Comparison of ENCODE assay signal across 12 cellular contexts in the genomic region with DNA sequence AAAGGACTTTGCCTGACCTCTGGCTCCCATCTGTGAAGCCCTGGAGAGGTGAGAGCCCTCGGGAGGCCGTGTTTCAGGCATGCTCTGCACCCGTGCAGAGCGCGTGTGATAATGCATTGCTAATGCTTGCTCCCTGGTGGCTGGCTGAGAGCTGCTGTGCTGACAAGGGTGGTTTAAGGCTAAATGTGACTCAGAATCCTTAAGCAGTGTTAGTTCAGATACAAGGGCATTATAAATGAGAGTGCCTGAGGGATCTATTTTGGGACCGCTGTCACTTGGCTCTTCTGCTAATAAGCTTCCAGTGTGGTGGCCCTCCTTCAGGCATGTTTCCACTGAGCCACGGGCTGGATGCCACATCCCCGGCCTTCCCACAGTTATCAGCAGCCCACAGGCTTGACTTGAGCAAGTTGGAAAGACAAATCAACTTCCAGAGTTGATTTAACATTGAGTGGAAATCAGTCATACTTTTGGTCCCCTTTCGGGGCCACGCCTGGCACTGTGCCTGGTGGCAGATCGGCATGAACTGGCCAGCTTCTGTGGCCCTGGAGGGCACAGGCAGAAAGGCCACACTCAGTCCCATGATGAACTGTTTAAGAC. TPM values are rescaled to one million over a fixed set of nuclear protein-coding genes. Genes with fewer than 3 reads are reported as not detected.
DNase-seq lines count a peak whose midpoint lies in the region; ATAC-seq and TF ChIP-seq lines count a peak whose summit lies in the region.
"Had no signal": no experiment of that assay in that cellular context is flagged by ENCODE, and none has a peak within 500 bp of the region (broad histone marks: within the 10 kb centered on the region; RNA-seq: fewer than 3 reads in every experiment).

No MANE protein-coding gene starts in this region.

- 86% methylated on average over 10 of the region's 11 CpGs for WGBS in SK-N-SH (ENCODE audit: low lambda C conversion rate)
- 36% methylated on average over 11 of the region's 11 CpGs for WGBS in right cardiac atrium

- no peak overlapping the region for H3K27ac ChIP-seq in SK-N-SH (ENCODE audit: low read depth in 2 of 2, low read length in 1 of 2)
- no peak overlapping the region for H3K27ac ChIP-seq in right cardiac atrium (ENCODE audit: low read length)
- peak overlapping the region; percentile 87 for H3K27ac ChIP-seq in skeletal muscle tissue (ENCODE audit: low read depth, low read length)
- H3K27ac ChIP-seq: prostate gland had no signal

- no peaks in the 10 kb centered on the region for H3K9me2 ChIP-seq in SK-N-SH

- no peaks in the 10 kb centered on the region for H3K36me3 ChIP-seq in SK-N-SH (replicated peaks in 1 of 2; ENCODE audit: control insufficient read depth in 1 of 2, insufficient read depth in 2 of 2, low read length in 1 of 2)
- no peaks in the 10 kb centered on the region for H3K36me3 ChIP-seq in skeletal muscle tissue (ENCODE audit: control insufficient read depth in 3 of 3, insufficient read depth in 3 of 3, low read length in 3 of 3)
- H3K36me3 ChIP-seq: prostate gland had no signal

- H3K9me3 ChIP-seq in SK-N-SH (no peaks in the 10 kb centered on the region), right cardiac atrium (ENCODE audit: control insufficient read depth, low read length) (no peaks in the 10 kb centered on the region), skeletal muscle tissue (ENCODE audit: control insufficient read depth in 3 of 3, low read length in 3 of 3) (no peaks in the 10 kb centered on the region)
- H3K9me3 ChIP-seq: prostate gland had no signal

- no peak for TF ChIP-seq EP300 in SK-N-SH (IDR thresholded peaks at IDR 0.05; ENCODE audit: borderline replicate concordance in 1 of 2, low read depth in 1 of 2, low read length in 1 of 2)

- H2AFZ ChIP-seq in SK-N-SH (ENCODE audit: low read depth), result no peak overlapping the region

- H3K4me2 ChIP-seq in SK-N-SH, result no peak overlapping the region

- no peak for TF ChIP-seq RAD21 in SK-N-SH (IDR thresholded peaks at IDR 0.05; ENCODE audit: low read length)

- no peaks in the 10 kb centered on the region for H3K79me2 ChIP-seq in SK-N-SH (ENCODE audit: insufficient read depth)

- no peak for DNase-seq in SK-N-SH
- DNase-seq in astrocyte of the spinal cord (ENCODE audit: low read depth, low spot score), result peak; percentile 52
- DNase-seq in right cardiac atrium, result peak; percentile 52 to 83 (median 77)
- no peak for DNase-seq in GM10248 (ENCODE audit: extremely low spot score)
- no peak for DNase-seq in Ammon's horn (ENCODE audit: low spot score)
- no peak for DNase-seq in kidney glomerular epithelial cell (lab: John Stamatoyannopoulos, UW)
- DNase-seq: KBM-7, NCI-H526 treated with DMSO at 0.1 percent for 48 hours had no signal

- H4K20me1 ChIP-seq in SK-N-SH (ENCODE audit: insufficient read depth), result no peaks in the 10 kb centered on the region

- no peak overlapping the region for H3K9ac ChIP-seq in SK-N-SH
- H3K9ac ChIP-seq in skeletal muscle tissue (ENCODE audit: low read depth in 1 of 3, low read length in 3 of 3), result peak overlapping the region; percentile 30 to 76 (median 35)

- H3K27me3 ChIP-seq in SK-N-SH (ENCODE audit: insufficient read depth) (no peaks in the 10 kb centered on the region), right cardiac atrium (ENCODE audit: control insufficient read depth, insufficient read depth) (no peaks in the 10 kb centered on the region), skeletal muscle tissue (ENCODE audit: control insufficient read depth in 3 of 3, insufficient read depth in 3 of 3, low read length in 3 of 3) (no peaks in the 10 kb centered on the region)

- H3K4me1 ChIP-seq in SK-N-SH (ENCODE audit: control insufficient read depth in 1 of 2, insufficient read depth in 2 of 2, low read depth in 1 of 2, low read length in 1 of 2) (peaks cover 0 to 6% of the 10 kb centered on the region in 2 experiments; a peak in 1 of 4 replicates), right cardiac atrium (ENCODE audit: control insufficient read depth, insufficient read depth, low read length) (no peaks in the 10 kb centered on the region), skeletal muscle tissue (ENCODE audit: control insufficient read depth in 3 of 3, insufficient read depth in 3 of 3, low read length in 3 of 3) (peaks cover 18 to 42% (median 41%) of the 10 kb centered on the region in 3 donors)
- H3K4me1 ChIP-seq: prostate gland had no signal

- intact Hi-C loops in right cardiac atrium (cut with DNase I), result no loop called here

- H3F3A ChIP-seq in SK-N-SH (replicated peaks; ENCODE audit: insufficient read depth), result no peaks in the 10 kb centered on the region

- no peak for TF ChIP-seq CTCF in SK-N-SH (IDR thresholded peaks at IDR 0.05)
- no peak for TF ChIP-seq CTCF in astrocyte of the spinal cord (IDR thresholded peaks at IDR 0.05; ENCODE audit: low read depth, low read length)
- no peak for TF ChIP-seq CTCF in GM10248 (IDR thresholded peaks at IDR 0.05; ENCODE audit: control extremely low read depth, extremely low read depth, low read depth, missing control alignments)

- POLR2A ChIA-PET in SK-N-SH (lab: Yijun Ruan, JAX) (no interaction called here), GM10248 (lab: Yijun Ruan, JAX) (no interaction called here)

- ATAC-seq in SK-N-SH treated with all-trans-retinoic acid at 6 μM for 48 hours (peak; percentile 44; the same call in 1 of the 3 replicates), right cardiac atrium (peak; percentile 84 to 85)

- CTCF ChIA-PET in SK-N-SH (lab: Yijun Ruan, JAX), result interaction anchor here (0.9 to 1.5 kb wide), 2 partner anchors 13 to 15 kb away, joined by 3 to 4 read pairs; no protein-coding TSS in a partner anchor
- CTCF ChIA-PET in GM10248 (lab: Yijun Ruan, JAX), result interaction anchor here (1.6 to 1.9 kb wide), 2 partner anchors 12 to 13 kb away, joined by 3 to 7 read pairs; no protein-coding TSS in a partner anchor

- H3K4me3 ChIP-seq in SK-N-SH (ENCODE audit: low read depth in 2 of 2, low read length in 1 of 2) (no peak overlapping the region), astrocyte of the spinal cord (ENCODE audit: low read depth, low read length) (no peak overlapping the region), right cardiac atrium (ENCODE audit: low read length) (no peak overlapping the region), skeletal muscle tissue (ENCODE audit: low read length in 3 of 3) (peak overlapping the region in 2 of 3 donors; percentile 17 to 25)
- H3K4me3 ChIP-seq: prostate gland had no signal

- in situ Hi-C loops in astrocyte of the spinal cord (cut with HindIII; ENCODE audit: low sequenced_read_pairs), result no loop called here

TF ChIP-seq in SK-N-SH treated with all-trans-retinoic acid at 6 μM for 48 hours, 23 proteins besides CTCF, POLR2A, EP300 and RAD21 (continues in another document):
- TF ChIP-seq ZFP30 (CRISPR knock-in tag; IDR thresholded peaks at IDR 0.05) (no peak), RARB (CRISPR knock-in tag; IDR thresholded peaks at IDR 0.05) (no peak), ZNF8 (CRISPR knock-in tag; IDR thresholded peaks at IDR 0.05) (no peak), ZC3H10 (CRISPR knock-in tag; IDR thresholded peaks at IDR 0.05) (no peak), TCF4 (CRISPR knock-in tag; IDR thresholded peaks at IDR 0.05; ENCODE audit: borderline replicate concordance) (no peak)
- TF ChIP-seq, protein P1, sequence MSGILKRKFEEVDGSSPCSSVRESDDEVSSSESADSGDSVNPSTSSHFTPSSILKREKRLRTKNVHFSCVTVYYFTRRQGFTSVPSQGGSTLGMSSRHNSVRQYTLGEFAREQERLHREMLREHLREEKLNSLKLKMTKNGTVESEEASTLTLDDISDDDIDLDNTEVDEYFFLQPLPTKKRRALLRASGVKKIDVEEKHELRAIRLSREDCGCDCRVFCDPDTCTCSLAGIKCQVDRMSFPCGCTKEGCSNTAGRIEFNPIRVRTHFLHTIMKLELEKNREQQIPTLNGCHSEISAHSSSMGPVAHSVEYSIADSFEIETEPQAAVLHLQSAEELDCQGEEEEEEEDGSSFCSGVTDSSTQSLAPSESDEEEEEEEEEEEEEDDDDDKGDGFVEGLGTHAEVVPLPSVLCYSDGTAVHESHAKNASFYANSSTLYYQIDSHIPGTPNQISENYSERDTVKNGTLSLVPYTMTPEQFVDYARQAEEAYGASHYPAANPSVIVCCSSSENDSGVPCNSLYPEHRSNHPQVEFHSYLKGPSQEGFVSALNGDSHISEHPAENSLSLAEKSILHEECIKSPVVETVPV (CRISPR knock-in tag; IDR thresholded peaks at IDR 0.05), result no peak

TF ChIP-seq in SK-N-SH, 30 proteins besides CTCF, POLR2A, EP300 and RAD21 (continues in another document):
- TF ChIP-seq EZH2phosphoT487 (IDR thresholded peaks at IDR 0.05; ENCODE audit: borderline replicate concordance, low read depth) (no peak), MEF2A (IDR thresholded peaks at IDR 0.05; ENCODE audit: borderline replicate concordance, low read depth) (no peak), FOXJ3 (CRISPR knock-in tag; IDR thresholded peaks at IDR 0.05) (no peak), GATA2 (CRISPR knock-in tag; IDR thresholded peaks at IDR 0.05) (no peak), RCOR1 (IDR thresholded peaks at IDR 0.05; ENCODE audit: low read length) (no peak), TEAD4 (IDR thresholded peaks at IDR 0.05; ENCODE audit: borderline replicate concordance, insufficient read depth) (no peak)
- TF ChIP-seq, protein P2, sequence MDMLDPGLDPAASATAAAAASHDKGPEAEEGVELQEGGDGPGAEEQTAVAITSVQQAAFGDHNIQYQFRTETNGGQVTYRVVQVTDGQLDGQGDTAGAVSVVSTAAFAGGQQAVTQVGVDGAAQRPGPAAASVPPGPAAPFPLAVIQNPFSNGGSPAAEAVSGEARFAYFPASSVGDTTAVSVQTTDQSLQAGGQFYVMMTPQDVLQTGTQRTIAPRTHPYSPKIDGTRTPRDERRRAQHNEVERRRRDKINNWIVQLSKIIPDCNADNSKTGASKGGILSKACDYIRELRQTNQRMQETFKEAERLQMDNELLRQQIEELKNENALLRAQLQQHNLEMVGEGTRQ (IDR thresholded peaks at IDR 0.05; ENCODE audit: borderline replicate concordance, low read depth, low read length), result no peak
- TF ChIP-seq, protein P3, sequence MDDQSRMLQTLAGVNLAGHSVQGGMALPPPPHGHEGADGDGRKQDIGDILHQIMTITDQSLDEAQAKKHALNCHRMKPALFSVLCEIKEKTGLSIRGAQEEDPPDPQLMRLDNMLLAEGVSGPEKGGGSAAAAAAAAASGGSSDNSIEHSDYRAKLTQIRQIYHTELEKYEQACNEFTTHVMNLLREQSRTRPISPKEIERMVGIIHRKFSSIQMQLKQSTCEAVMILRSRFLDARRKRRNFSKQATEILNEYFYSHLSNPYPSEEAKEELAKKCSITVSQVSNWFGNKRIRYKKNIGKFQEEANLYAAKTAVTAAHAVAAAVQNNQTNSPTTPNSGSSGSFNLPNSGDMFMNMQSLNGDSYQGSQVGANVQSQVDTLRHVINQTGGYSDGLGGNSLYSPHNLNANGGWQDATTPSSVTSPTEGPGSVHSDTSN (IDR thresholded peaks at IDR 0.05), result no peak

RNA-seq across cellular contexts. Expression of a gene that starts 17.0 kb away (rescaled TPM):
- polyA plus RNA-seq in SK-N-SH (2012; rRNA removed) (1.2 and 1.3 TPM in 2 replicates), right cardiac atrium (1.9 TPM)
- 0.90 and 1.6 TPM in 2 replicates for polyA plus RNA-seq in SK-N-SH (2012; cell fraction: cytosol; rRNA removed)
- polyA plus RNA-seq in SK-N-SH (2012; cell fraction: nucleus; rRNA removed), result 0.47 and 0.83 TPM in 2 replicates
- total RNA-seq in right cardiac atrium (10 to 100 TPM in 1 of 4 donors, 1 to 10 TPM in 3; 3.3 to 12.4 (median 8.2) TPM), skeletal muscle tissue (6.8 TPM)
- total RNA-seq: A673 had no signal

Comparison
In these comparisons a context has a peak if more than half of its experiments do, and no peak if none do; other contexts are left out.
1. DNase-seq: peak in astrocyte of the spinal cord (single experiment) and right cardiac atrium (3 of 3); none in SK-N-SH (single experiment), GM10248 (single experiment), Ammon's horn (single experiment) and kidney glomerular epithelial cell (single experiment).
2. H3K4me3 ChIP-seq: peak in skeletal muscle tissue (2 of 3); none in SK-N-SH (0 of 2), astrocyte of the spinal cord (single experiment) and right cardiac atrium (single experiment).